21 cellular contexts compared by ENCODE assay signal in the genomic region with DNA sequence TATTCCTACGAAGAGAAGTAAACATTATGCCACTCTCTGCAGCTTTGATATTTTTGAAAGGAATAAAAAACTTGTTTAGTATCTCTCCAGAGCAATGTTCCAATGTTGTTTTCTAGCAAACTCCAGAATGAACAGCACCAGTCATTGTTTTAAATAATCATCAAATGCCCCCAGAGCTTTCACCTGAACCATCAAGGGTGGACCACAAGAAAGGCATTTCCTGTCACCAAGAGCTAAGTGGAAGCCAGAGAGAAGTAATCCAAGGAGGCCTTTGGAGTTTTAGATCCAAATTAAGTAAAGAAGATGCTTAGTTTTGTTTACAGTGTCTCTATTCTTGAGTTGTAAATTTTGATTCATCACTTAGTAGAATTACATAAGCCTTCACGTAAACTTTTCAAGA.
DNase-seq lines count a peak whose midpoint lies in the region; ATAC-seq and TF ChIP-seq lines count a peak whose summit lies in the region.
"Had no signal": no experiment of that assay in that cellular context is flagged by ENCODE, and none has a peak within 500 bp of the region (broad histone marks: within the 10 kb centered on the region; RNA-seq: fewer than 3 reads in every experiment).

No MANE protein-coding gene starts in this region.

- H4K20me1 ChIP-seq in DND-41 (ENCODE audit: insufficient read depth, low read length), result no peaks in the 10 kb centered on the region
- H4K20me1 ChIP-seq: BLaER1 had no signal

- peaks cover 32% of the 10 kb centered on the region for H3K4me1 Mint-ChIP-seq in activated naive CD4-positive, alpha-beta T cell treated with anti-CD3 and anti-CD28 coated beads, Interleukin-2, amount 50 U/mL, for 24 hours
- peaks cover 4% of the 10 kb centered on the region for H3K4me1 Mint-ChIP-seq in activated naive CD4-positive, alpha-beta T cell treated with anti-CD3 and anti-CD28 coated beads, Interleukin-2, amount 10 ng/mL, durations not matched to agents 7 days and 5 days
- H3K4me1 Mint-ChIP-seq: B cell had no signal

- H3K27ac ChIP-seq in DND-41 (ENCODE audit: low read length) (no peak overlapping the region), neutrophil (peak overlapping the region; percentile 6), esophagus squamous epithelium (no peak overlapping the region)
- H3K27ac ChIP-seq: 22Rv1, BLaER1, C4-2B, GM23248 had no signal

- no peaks in the 10 kb centered on the region for H3K79me2 ChIP-seq in DND-41 (ENCODE audit: insufficient read depth, low read length)

- peak; percentile 91 for ATAC-seq in DND-41 (ENCODE audit: insufficient read depth, low read depth)

- H3K9me3 ChIP-seq in DND-41 (ENCODE audit: insufficient read depth, low read length, severe bottlenecking) (no peaks in the 10 kb centered on the region), neutrophil (no peaks in the 10 kb centered on the region), esophagus squamous epithelium (no peaks in the 10 kb centered on the region)
- H3K9me3 ChIP-seq: BLaER1, HAP-1 had no signal

- intact Hi-C loops in esophagus squamous epithelium (cut with DNase I), result no loop called here

- CTCF ChIA-PET in activated naive CD4-positive, alpha-beta T cell treated with anti-CD3 and anti-CD28 coated beads, Interleukin-2, amount 10 ng/mL, durations not matched to agents 7 days and 5 days (lab: Charles Lee), result no interaction called here

- H2AFZ ChIP-seq in DND-41 (ENCODE audit: low read depth, low read length), result no peak overlapping the region
- H2AFZ ChIP-seq: GM23248 had no signal

- TF ChIP-seq CTCF in DND-41 (IDR thresholded peaks at IDR 0.05; ENCODE audit: borderline replicate concordance, extremely low read depth, low read length, poor library complexity, severe bottlenecking) (no peak), neutrophil (IDR thresholded peaks at IDR 0.05) (no peak), esophagus squamous epithelium (IDR thresholded peaks at IDR 0.05) (no peak)

- H3K36me3 ChIP-seq in DND-41 (ENCODE audit: insufficient read depth, low read length), result peaks cover 29% of the 10 kb centered on the region; the same call in 1 of the 2 replicates
- H3K36me3 ChIP-seq in neutrophil, result no peaks in the 10 kb centered on the region
- no peaks in the 10 kb centered on the region for H3K36me3 ChIP-seq in esophagus squamous epithelium
- H3K36me3 ChIP-seq: BLaER1, HAP-1 had no signal

- TF ChIP-seq POLR2A in esophagus squamous epithelium (IDR thresholded peaks at IDR 0.05), result no peak

- H3K9ac ChIP-seq in DND-41 (ENCODE audit: low read depth, low read length), result no peak overlapping the region
- H3K9ac ChIP-seq: BLaER1, GM23248 had no signal

- H3K36me3 Mint-ChIP-seq in activated naive CD4-positive, alpha-beta T cell treated with anti-CD3 and anti-CD28 coated beads, Interleukin-2, amount 50 U/mL, for 24 hours, result peaks cover 21% of the 10 kb centered on the region
- peaks cover 25% of the 10 kb centered on the region for H3K36me3 Mint-ChIP-seq in activated naive CD4-positive, alpha-beta T cell treated with anti-CD3 and anti-CD28 coated beads, Interleukin-2, amount 10 ng/mL, durations not matched to agents 7 days and 5 days

- no peak for DNase-seq in activated naive CD4-positive, alpha-beta T cell treated with anti-CD3 and anti-CD28 coated beads, Interleukin-2, amount 10 ng/mL, durations not matched to agents 7 days and 5 days
- DNase-seq in DND-41 (peak; percentile 25), SKM-1 treated with dmso at 0.1 percent for 144 hours (lab: John Stamatoyannopoulos, UW; ENCODE audit: unreplicated experiment) (no peak), RPMI8226 (no peak), esophagus squamous epithelium (lab: John Stamatoyannopoulos, UW) (no peak)
- peak; percentile 33 for DNase-seq in Jurkat, Clone E6-1 (ENCODE audit: low read depth, low spot score)
- DNase-seq: CD4-positive, CD25-positive, alpha-beta regulatory T cell; CD8-positive, alpha-beta memory T cell; DMS53; DMS79 treated with DMSO at 0.1 percent for 48 hours; EL; GDM1; GM23248; HFFc6 had no signal

- H3K4me1 ChIP-seq in DND-41 (ENCODE audit: insufficient read depth, low read length) (no peaks in the 10 kb centered on the region), neutrophil (ENCODE audit: control insufficient read depth in 1 of 2, insufficient read depth in 1 of 2, low read depth in 1 of 2, low read length in 1 of 2) (peaks cover 33 to 56% of the 10 kb centered on the region in 2 experiments), esophagus squamous epithelium (peaks cover 0 to 3% (median 0%) of the 10 kb centered on the region in 3 donors)
- H3K4me1 ChIP-seq: BLaER1 had no signal

- H3K4me3 Mint-ChIP-seq in activated naive CD4-positive, alpha-beta T cell treated with anti-CD3 and anti-CD28 coated beads, Interleukin-2, amount 50 U/mL, for 24 hours, result no peak overlapping the region
- no peak overlapping the region for H3K4me3 Mint-ChIP-seq in activated naive CD4-positive, alpha-beta T cell treated with anti-CD3 and anti-CD28 coated beads, Interleukin-2, amount 10 ng/mL, durations not matched to agents 7 days and 5 days
- H3K4me3 Mint-ChIP-seq: B cell; CD4-positive, CD25-positive, alpha-beta regulatory T cell; CD8-positive, alpha-beta memory T cell; HFFc6 had no signal

- H3K27me3 ChIP-seq in DND-41 (ENCODE audit: insufficient read depth, low read length, poor library complexity) (no peaks in the 10 kb centered on the region), neutrophil (no peaks in the 10 kb centered on the region), esophagus squamous epithelium (no peaks in the 10 kb centered on the region)
- H3K27me3 ChIP-seq: BLaER1 had no signal

- 78% methylated on average over 2 of the region's 2 CpGs for WGBS in esophagus squamous epithelium, 2 donors

- no peaks in the 10 kb centered on the region for H3K27me3 Mint-ChIP-seq in activated naive CD4-positive, alpha-beta T cell treated with anti-CD3 and anti-CD28 coated beads, Interleukin-2, amount 50 U/mL, for 24 hours
- no peaks in the 10 kb centered on the region for H3K27me3 Mint-ChIP-seq in activated naive CD4-positive, alpha-beta T cell treated with anti-CD3 and anti-CD28 coated beads, Interleukin-2, amount 10 ng/mL, durations not matched to agents 7 days and 5 days
- H3K27me3 Mint-ChIP-seq: B cell; CD4-positive, CD25-positive, alpha-beta regulatory T cell; CD8-positive, alpha-beta memory T cell had no signal

- peak overlapping the region; percentile 3 for H3K27ac Mint-ChIP-seq in activated naive CD4-positive, alpha-beta T cell treated with anti-CD3 and anti-CD28 coated beads, Interleukin-2, amount 50 U/mL, for 24 hours
- H3K27ac Mint-ChIP-seq in activated naive CD4-positive, alpha-beta T cell treated with anti-CD3 and anti-CD28 coated beads, Interleukin-2, amount 10 ng/mL, durations not matched to agents 7 days and 5 days, result no peak overlapping the region
- H3K27ac Mint-ChIP-seq: B cell; CD4-positive, CD25-positive, alpha-beta regulatory T cell; HFFc6 had no signal

- no peaks in the 10 kb centered on the region for H3K9me3 Mint-ChIP-seq in activated naive CD4-positive, alpha-beta T cell treated with anti-CD3 and anti-CD28 coated beads, Interleukin-2, amount 50 U/mL, for 24 hours
- no peaks in the 10 kb centered on the region for H3K9me3 Mint-ChIP-seq in activated naive CD4-positive, alpha-beta T cell treated with anti-CD3 and anti-CD28 coated beads, Interleukin-2, amount 10 ng/mL, durations not matched to agents 7 days and 5 days
- H3K9me3 Mint-ChIP-seq: CD4-positive, CD25-positive, alpha-beta regulatory T cell; CD8-positive, alpha-beta memory T cell; HFFc6 had no signal

- no peak overlapping the region for H3K4me2 ChIP-seq in DND-41 (ENCODE audit: insufficient read depth, low read length)
- H3K4me2 ChIP-seq: BLaER1 had no signal

- H3K4me3 ChIP-seq in DND-41 (ENCODE audit: low read depth in 1 of 2, low read length in 2 of 2) (no peak overlapping the region), neutrophil (ENCODE audit: low read depth in 1 of 2, low read length in 1 of 2) (no peak overlapping the region), esophagus squamous epithelium (no peak overlapping the region)
- H3K4me3 ChIP-seq in Jurkat, Clone E6-1 (ENCODE audit: low read length), result no peak overlapping the region
- H3K4me3 ChIP-seq: BLaER1, GM23248, HAP-1 had no signal

Comparison
In these comparisons a context has a peak if more than half of its experiments do, and no peak if none do; other contexts are left out.
1. DNase-seq: peak in DND-41 (single experiment) and Jurkat, Clone E6-1 (single experiment); none in activated naive CD4-positive, alpha-beta T cell treated with anti-CD3 and anti-CD28 coated beads, Interleukin-2, amount 10 ng/mL, durations not matched to agents 7 days and 5 days (single experiment), SKM-1 treated with dmso at 0.1 percent for 144 hours (single experiment), RPMI8226 (single experiment) and esophagus squamous epithelium (single experiment).